Comparison of ENCODE assay signal across 1 cellular context in genomic region chr16:66899310-66899944, GRCh38.
TF ChIP-seq lines count a peak whose summit lies in the region.

No MANE protein-coding gene starts in this region.

TF ChIP-seq in K562, 482 proteins besides CTCF, POLR2A, EP300 and RAD21 (continued from another document and continues in another):
- TF ChIP-seq CGGBP1 (CRISPR knock-in tag; IDR thresholded peaks at IDR 0.05): no peak
- TF ChIP-seq IFI16 (CRISPR knock-in tag; IDR thresholded peaks at IDR 0.05): no peak
- no peak; the same call in 1 of the 2 replicates for TF ChIP-seq E2F4 (CRISPR knock-in tag; IDR thresholded peaks at IDR 0.05; ENCODE audit: low read depth)
- TF ChIP-seq RBM25 (IDR thresholded peaks at IDR 0.05; ENCODE audit: low read depth, low read length, severe bottlenecking): no peak
- TF ChIP-seq KLF1 (tag; IDR thresholded peaks at IDR 0.05): no peak
- no peak for TF ChIP-seq ZNF785 (CRISPR knock-in tag; IDR thresholded peaks at IDR 0.05)
- TF ChIP-seq KDM2B (CRISPR knock-in tag; IDR thresholded peaks at IDR 0.05): no peak
- TF ChIP-seq NFE2 (IDR thresholded peaks at IDR 0.05; ENCODE audit: low read depth): no peak
- no peak for TF ChIP-seq NCOA6 (IDR thresholded peaks at IDR 0.05)
- no peak for TF ChIP-seq DPF2 (IDR thresholded peaks at IDR 0.05)
- no peak for TF ChIP-seq FUS (optimal IDR thresholded peaks at IDR 0.05; ENCODE audit: low read depth, low read length)
- TF ChIP-seq ZNF707 (CRISPR knock-in tag; conservative IDR thresholded peaks at IDR 0.05): no peak
- TF ChIP-seq MYBL2 (IDR thresholded peaks at IDR 0.05; ENCODE audit: low read depth): no peak
- no peak for TF ChIP-seq MYBL2 (CRISPR knock-in tag; IDR thresholded peaks at IDR 0.05; ENCODE audit: borderline replicate concordance)
- TF ChIP-seq PBX2 (CRISPR knock-in tag; IDR thresholded peaks at IDR 0.05; ENCODE audit: low read depth): no peak
- TF ChIP-seq PBX2 (tag; conservative IDR thresholded peaks at IDR 0.05; ENCODE audit: low read depth): no peak
- TF ChIP-seq ATF3 (IDR thresholded peaks at IDR 0.05): no peak
- TF ChIP-seq ATF3 (CRISPR knock-in tag; conservative IDR thresholded peaks at IDR 0.05): no peak
- TF ChIP-seq HES1 (IDR thresholded peaks at IDR 0.05; ENCODE audit: low read depth): no peak
- TF ChIP-seq ZNF766 (CRISPR knock-in tag; conservative IDR thresholded peaks at IDR 0.05): no peak; the same call in 1 of the 2 replicates
- no peak for TF ChIP-seq MAFG (tag; conservative IDR thresholded peaks at IDR 0.05)
- TF ChIP-seq TFAM (CRISPR knock-in tag; conservative IDR thresholded peaks at IDR 0.05): no peak
- no peak; the same call in 1 of the 2 replicates for TF ChIP-seq MTA2 (IDR thresholded peaks at IDR 0.05; ENCODE audit: low read depth)
- no peak for TF ChIP-seq BMI1 (IDR thresholded peaks at IDR 0.05; ENCODE audit: low read length)
- no peak for TF ChIP-seq ZNF212 (CRISPR knock-in tag; IDR thresholded peaks at IDR 0.05)
- no peak for TF ChIP-seq RNF2 (IDR thresholded peaks at IDR 0.05)
- no peak for TF ChIP-seq SUPT5H (IDR thresholded peaks at IDR 0.05)
- no peak for TF ChIP-seq DIDO1 (tag; IDR thresholded peaks at IDR 0.05; ENCODE audit: low read depth)
- TF ChIP-seq ELF2 (CRISPR knock-in tag; IDR thresholded peaks at IDR 0.05): no peak
- TF ChIP-seq ZNF395 (CRISPR knock-in tag; IDR thresholded peaks at IDR 0.05): no peak
- TF ChIP-seq ZNF398 (CRISPR knock-in tag; IDR thresholded peaks at IDR 0.05): no peak
- no peak for TF ChIP-seq ZNF41 (CRISPR knock-in tag; conservative IDR thresholded peaks at IDR 0.05)
- no peak for TF ChIP-seq BRF2 (IDR thresholded peaks at IDR 0.05; ENCODE audit: borderline replicate concordance, insufficient read depth, insufficient read length)
- no peak for TF ChIP-seq KLF6 (CRISPR knock-in tag; IDR thresholded peaks at IDR 0.05; ENCODE audit: borderline replicate concordance)
- TF ChIP-seq ZBTB11 (CRISPR knock-in tag; IDR thresholded peaks at IDR 0.05): no peak
- TF ChIP-seq RBM17 (IDR thresholded peaks at IDR 0.05; ENCODE audit: borderline replicate concordance, low read depth, low read length): no peak
- peak; percentile 51 for TF ChIP-seq MAX (CRISPR knock-in tag; IDR thresholded peaks at IDR 0.05)
- TF ChIP-seq CREB1 (IDR thresholded peaks at IDR 0.05): no peak
- no peak for TF ChIP-seq CREB1 (CRISPR knock-in tag; IDR thresholded peaks at IDR 0.05)
- no peak for TF ChIP-seq SMAD2 (IDR thresholded peaks at IDR 0.05; ENCODE audit: low read depth, low read length)
- no peak for TF ChIP-seq TCFL5 (CRISPR knock-in tag; conservative IDR thresholded peaks at IDR 0.05)
- no peak for TF ChIP-seq BRD9 (IDR thresholded peaks at IDR 0.05; ENCODE audit: low read depth, partially characterized antibody)
- TF ChIP-seq PURB (CRISPR knock-in tag; IDR thresholded peaks at IDR 0.05; ENCODE audit: low read depth): no peak
- TF ChIP-seq FOS (IDR thresholded peaks at IDR 0.05; ENCODE audit: extremely low read depth, insufficient read length): no peak
- 0 out of 2 replicates have a peak, but pooled peaks have one; percentile 11 for TF ChIP-seq TOE1 (IDR thresholded peaks at IDR 0.05; ENCODE audit: borderline replicate concordance)
- TF ChIP-seq TOE1 (CRISPR knock-in tag; IDR thresholded peaks at IDR 0.05; ENCODE audit: borderline replicate concordance, low read depth): no peak
- TF ChIP-seq CLOCK (CRISPR knock-in tag; IDR thresholded peaks at IDR 0.05; ENCODE audit: borderline replicate concordance): no peak
- TF ChIP-seq NFIC (IDR thresholded peaks at IDR 0.05): no peak
- no peak for TF ChIP-seq EZH2 (IDR thresholded peaks at IDR 0.05; ENCODE audit: borderline replicate concordance, low read depth, low read length)
- no peak; the same call in none of the 2 replicates for TF ChIP-seq ZBTB9 (CRISPR knock-in tag; IDR thresholded peaks at IDR 0.05)
- no peak for TF ChIP-seq PHTF2 (CRISPR knock-in tag; IDR thresholded peaks at IDR 0.05)
